In genomic region chr1:236724521-236724920, GRCh38 we compare ENCODE assay signal across 15 cellular contexts. TPM values are rescaled to one million over a fixed set of nuclear protein-coding genes. Genes with fewer than 3 reads are reported as not detected.
DNase-seq lines count a peak whose midpoint lies in the region; ATAC-seq and TF ChIP-seq lines count a peak whose summit lies in the region.
"Had no signal": no experiment of that assay in that cellular context is flagged by ENCODE, and none has a peak within 500 bp of the region (broad histone marks: within the 10 kb centered on the region; RNA-seq: fewer than 3 reads in every experiment).

No MANE protein-coding gene starts in this region.

- H3K9me3 Mint-ChIP-seq in Caco-2 (ENCODE audit: unreplicated experiment): no peaks in the 10 kb centered on the region
- H3K9me3 Mint-ChIP-seq: GM23338 had no signal

- no peaks in the 10 kb centered on the region for H3K79me1 ChIP-seq in trophoblast cell (ENCODE audit: low read length)

- H3K18ac ChIP-seq in trophoblast cell (ENCODE audit: low read length): no peak overlapping the region

- H3K27ac ChIP-seq in trophoblast cell (ENCODE audit: low read depth, low read length) (no peak overlapping the region), aorta (ENCODE audit: low read depth in 1 of 2, low read length in 2 of 2) (no peak overlapping the region)
- H3K27ac ChIP-seq: A549 had no signal

- H3K27me3 Mint-ChIP-seq in Caco-2 (ENCODE audit: insufficient read depth, unreplicated experiment): peaks cover 6% of the 10 kb centered on the region

- no TSS peak for BruUV-seq in Caco-2 (replicated peaks; lab: Mats Ljungman, UMichigan)

- H3K9me3 ChIP-seq in trophoblast cell (ENCODE audit: insufficient read depth, low read depth, low read length) (peaks cover 2% of the 10 kb centered on the region), aorta (ENCODE audit: control insufficient read depth, low read length) (no peaks in the 10 kb centered on the region), Caco-2 (no peaks in the 10 kb centered on the region)
- H3K9me3 ChIP-seq: A549, HAP-1 had no signal

- no peaks in the 10 kb centered on the region for H3K36me3 Mint-ChIP-seq in Caco-2 (ENCODE audit: insufficient read depth, unreplicated experiment)
- H3K36me3 Mint-ChIP-seq: CD14-positive monocyte; CD8-positive, alpha-beta T cell had no signal

- no peaks in the 10 kb centered on the region for H3K79me2 ChIP-seq in trophoblast cell (ENCODE audit: control insufficient read depth, insufficient read depth, low read length, poor library complexity)

- H3K4me3 ChIP-seq in trophoblast cell (ENCODE audit: low read depth, low read length) (peak overlapping the region; percentile 7), aorta (ENCODE audit: low read length in 2 of 2) (no peak overlapping the region), foreskin fibroblast (ENCODE audit: low read depth in 1 of 2, low read length in 2 of 2) (no peak overlapping the region), Caco-2 (ENCODE audit: low read depth, low read length) (no peak overlapping the region)
- H3K4me3 ChIP-seq: A549, GM23338, HAP-1 had no signal

- CTCF ChIA-PET in Caco-2 (lab: Charles Lee): no interaction called here

- peak; percentile 26 for ATAC-seq in aorta (ENCODE audit: low FRiP score)
- ATAC-seq: A549; CD8-positive, alpha-beta T cell; GM23338 had no signal

- no peak overlapping the region for H2BK5ac ChIP-seq in trophoblast cell (ENCODE audit: low read depth, low read length, poor library complexity)

- H3K23ac ChIP-seq in trophoblast cell (ENCODE audit: low read length): no peak overlapping the region

- H3K4ac ChIP-seq in trophoblast cell (ENCODE audit: low read depth, low read length): no peak overlapping the region

- no peaks in the 10 kb centered on the region for H3K27me3 ChIP-seq in trophoblast cell (ENCODE audit: insufficient read depth, low read length)
- H3K27me3 ChIP-seq in aorta (ENCODE audit: control insufficient read depth in 1 of 2, insufficient read depth in 2 of 2, low read length in 1 of 2): no peaks in the 10 kb centered on the region
- no peaks in the 10 kb centered on the region for H3K27me3 ChIP-seq in Caco-2 (replicated peaks; ENCODE audit: control insufficient read depth, insufficient read depth, low read length)

- H2AK5ac ChIP-seq in trophoblast cell (ENCODE audit: low read length): no peak overlapping the region

- H3K36me3 ChIP-seq in trophoblast cell (ENCODE audit: control insufficient read depth in 1 of 2, insufficient read depth in 2 of 2, low read length in 2 of 2) (no peaks in the 10 kb centered on the region), aorta (ENCODE audit: control insufficient read depth in 1 of 2, insufficient read depth in 2 of 2, low read length in 1 of 2) (peaks cover 0 to 2% of the 10 kb centered on the region in 2 donors), Caco-2 (ENCODE audit: control insufficient read depth, insufficient read depth, low read length) (no peaks in the 10 kb centered on the region)
- H3K36me3 ChIP-seq: HAP-1 had no signal

- H3K27ac Mint-ChIP-seq in Caco-2 (ENCODE audit: unreplicated experiment): no peak overlapping the region
- H3K27ac Mint-ChIP-seq: CD14-positive monocyte; CD8-positive, alpha-beta T cell; GM23338 had no signal

- H3K14ac ChIP-seq in trophoblast cell (ENCODE audit: low read length): no peak overlapping the region

- H4K8ac ChIP-seq in trophoblast cell (ENCODE audit: low read depth, low read length): no peak overlapping the region

- peak; percentile 1 for DNase-seq in LHCN-M2 (ENCODE audit: low read depth)
- DNase-seq in NCI-H2171 treated with DMSO at 0.1 percent for 48 hours (lab: John Stamatoyannopoulos, UW): peak; percentile 57
- DNase-seq in trophoblast cell: no peak
- DNase-seq in aorta: no peak
- no peak for DNase-seq in foreskin fibroblast
- no peak for DNase-seq in Caco-2
- DNase-seq: CD8-positive, alpha-beta T cell; DMS53; GF-D8 had no signal

- POLR2A ChIA-PET in Caco-2 (lab: Charles Lee): no interaction called here

- H3K4me1 ChIP-seq in trophoblast cell (ENCODE audit: control insufficient read depth in 1 of 2, insufficient read depth in 2 of 2, low read length in 2 of 2) (no peaks in the 10 kb centered on the region), aorta (ENCODE audit: control insufficient read depth in 1 of 2, insufficient read depth in 2 of 2, low read length in 2 of 2) (no peaks in the 10 kb centered on the region), Caco-2 (no peaks in the 10 kb centered on the region)
- H3K4me1 ChIP-seq: A549 had no signal

- no peak overlapping the region for H3K4me2 ChIP-seq in trophoblast cell (ENCODE audit: low read length)
- H3K4me2 ChIP-seq: A549, GM23338 had no signal

- no peak overlapping the region for H2BK12ac ChIP-seq in trophoblast cell (ENCODE audit: low read length)

- no peak overlapping the region for H4K12ac ChIP-seq in trophoblast cell (ENCODE audit: low read depth, low read length)

- TF ChIP-seq CTCF in foreskin fibroblast (IDR thresholded peaks at IDR 0.05; ENCODE audit: low read depth, low read length): no peak
- TF ChIP-seq CTCF in Caco-2 (IDR thresholded peaks at IDR 0.05; ENCODE audit: insufficient read depth in 1 of 2, low read depth in 1 of 2, low read length in 1 of 2, severe bottlenecking in 1 of 2, unreplicated experiment in 1 of 2): no peak

- H3K4me3 Mint-ChIP-seq in Caco-2 (ENCODE audit: unreplicated experiment): no peak overlapping the region
- H3K4me3 Mint-ChIP-seq: CD14-positive monocyte; CD8-positive, alpha-beta T cell; GM23338; IgD-negative memory B cell had no signal

- intact Hi-C loops in aorta (cut with DNase I) (no loop called here), Caco-2 (cut with micrococcal nuclease; ENCODE audit: unreplicated experiment) (no loop called here)

- no CpG with 5 or more reads among the region's 9 CpGs for WGBS in trophoblast cell (ENCODE audit: extremely low coverage, insufficient coverage, insufficient read length)
- WGBS in aorta, 2 donors: 86 to 87% methylated on average over 9 of the region's 9 CpGs

- no peak overlapping the region for H3K9ac ChIP-seq in trophoblast cell (ENCODE audit: low read length)

- no peak overlapping the region for H2BK120ac ChIP-seq in trophoblast cell (ENCODE audit: insufficient read depth, low read length, poor library complexity)

- H4K91ac ChIP-seq in trophoblast cell (ENCODE audit: low read depth, low read length): no peak overlapping the region

- H2AFZ ChIP-seq in trophoblast cell (ENCODE audit: insufficient read depth, low read length, poor library complexity): no peak overlapping the region
- H2AFZ ChIP-seq: GM23338 had no signal

- H3K4me1 Mint-ChIP-seq in Caco-2 (ENCODE audit: low read depth, unreplicated experiment): peaks cover 7% of the 10 kb centered on the region
- H3K4me1 Mint-ChIP-seq: CD14-positive monocyte, GM23338 had no signal

RNA-seq across cellular contexts. Expression of gene ACTN2, which starts 38.2 kb away (rescaled TPM):
- total RNA-seq in LHCN-M2 (2014; rRNA removed) (0.06 TPM in 1 of 2 replicates, not detected in the other), aorta (10 to 100 TPM; 15.7 to 40.5 TPM), Caco-2 (2022) (not detected in 2 replicates)
- polyA plus RNA-seq in LHCN-M2 (2012): not detected
- 6.9 and 8.3 TPM in 2 replicates for polyA plus RNA-seq in trophoblast cell (2013)
- polyA plus RNA-seq in aorta: 10 to 100 TPM in 1 of 2 donors, 1 to 10 TPM in 1; 3.0 to 40.1 TPM
- total RNA-seq: CD8-positive, alpha-beta T cell had no signal
- polyA plus RNA-seq: A549, BJ, CD14-positive monocyte, IgD-negative memory B cell had no signal

Comparison
In these comparisons a context has a peak if more than half of its experiments do, and no peak if none do; other contexts are left out.
1. DNase-seq: peak in LHCN-M2 (single experiment) and NCI-H2171 treated with DMSO at 0.1 percent for 48 hours (single experiment); none in trophoblast cell (0 of 2), aorta (0 of 2), foreskin fibroblast (0 of 2) and Caco-2 (0 of 2).
2. RNA of gene ACTN2, which starts 38.2 kb away (total RNA-seq): 15.7 to 40.5 TPM in aorta; 0.06 TPM in LHCN-M2 and not detected in Caco-2; every median in the first group is over 10 times any median in the second.